1 cellular context compared by ENCODE assay signal in the genomic region with DNA sequence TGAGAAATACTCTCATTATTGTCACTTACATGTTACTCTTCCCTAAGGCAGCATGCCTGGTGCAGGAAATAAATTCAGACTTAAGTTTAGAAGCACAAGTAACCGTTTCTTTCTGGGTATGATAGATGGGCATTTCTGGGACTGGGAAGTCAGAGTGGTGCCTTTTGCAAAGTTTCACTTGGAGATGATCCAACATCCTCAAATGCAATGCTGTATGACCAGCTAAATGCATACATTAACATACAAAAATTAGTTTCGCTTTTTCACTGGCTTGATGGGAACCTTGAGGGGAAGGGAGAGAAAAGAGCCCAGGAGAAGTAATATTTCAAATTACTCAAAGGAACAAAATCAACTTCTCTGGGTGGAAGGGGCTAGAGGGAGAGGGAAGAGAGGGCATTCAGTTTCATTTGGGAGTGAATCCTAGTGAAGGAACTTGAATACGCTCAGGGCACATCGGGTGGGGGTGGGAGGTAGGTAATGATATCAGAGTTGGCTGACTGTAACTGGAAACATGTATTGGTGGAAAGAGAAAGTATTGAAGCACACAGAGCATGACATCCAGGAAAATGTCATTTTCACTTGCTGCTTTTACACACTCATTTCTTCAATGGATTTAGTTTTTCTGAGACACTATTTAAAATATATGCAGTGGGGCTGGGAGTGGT.
TF ChIP-seq lines count a peak whose summit lies in the region.

No MANE protein-coding gene starts in this region.

TF ChIP-seq in GM23338, 12 proteins besides CTCF, POLR2A, EP300 and RAD21 (continued from another document):
- TF ChIP-seq, protein P1, sequence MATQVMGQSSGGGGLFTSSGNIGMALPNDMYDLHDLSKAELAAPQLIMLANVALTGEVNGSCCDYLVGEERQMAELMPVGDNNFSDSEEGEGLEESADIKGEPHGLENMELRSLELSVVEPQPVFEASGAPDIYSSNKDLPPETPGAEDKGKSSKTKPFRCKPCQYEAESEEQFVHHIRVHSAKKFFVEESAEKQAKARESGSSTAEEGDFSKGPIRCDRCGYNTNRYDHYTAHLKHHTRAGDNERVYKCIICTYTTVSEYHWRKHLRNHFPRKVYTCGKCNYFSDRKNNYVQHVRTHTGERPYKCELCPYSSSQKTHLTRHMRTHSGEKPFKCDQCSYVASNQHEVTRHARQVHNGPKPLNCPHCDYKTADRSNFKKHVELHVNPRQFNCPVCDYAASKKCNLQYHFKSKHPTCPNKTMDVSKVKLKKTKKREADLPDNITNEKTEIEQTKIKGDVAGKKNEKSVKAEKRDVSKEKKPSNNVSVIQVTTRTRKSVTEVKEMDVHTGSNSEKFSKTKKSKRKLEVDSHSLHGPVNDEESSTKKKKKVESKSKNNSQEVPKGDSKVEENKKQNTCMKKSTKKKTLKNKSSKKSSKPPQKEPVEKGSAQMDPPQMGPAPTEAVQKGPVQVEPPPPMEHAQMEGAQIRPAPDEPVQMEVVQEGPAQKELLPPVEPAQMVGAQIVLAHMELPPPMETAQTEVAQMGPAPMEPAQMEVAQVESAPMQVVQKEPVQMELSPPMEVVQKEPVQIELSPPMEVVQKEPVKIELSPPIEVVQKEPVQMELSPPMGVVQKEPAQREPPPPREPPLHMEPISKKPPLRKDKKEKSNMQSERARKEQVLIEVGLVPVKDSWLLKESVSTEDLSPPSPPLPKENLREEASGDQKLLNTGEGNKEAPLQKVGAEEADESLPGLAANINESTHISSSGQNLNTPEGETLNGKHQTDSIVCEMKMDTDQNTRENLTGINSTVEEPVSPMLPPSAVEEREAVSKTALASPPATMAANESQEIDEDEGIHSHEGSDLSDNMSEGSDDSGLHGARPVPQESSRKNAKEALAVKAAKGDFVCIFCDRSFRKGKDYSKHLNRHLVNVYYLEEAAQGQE (IDR thresholded peaks at IDR 0.05; ENCODE audit: unreplicated experiment), result no peak
- TF ChIP-seq EZH2 (IDR thresholded peaks at IDR 0.05; ENCODE audit: low read depth, unreplicated experiment) (no peak), JUNB (IDR thresholded peaks at IDR 0.05; ENCODE audit: unreplicated experiment) (no peak), CREB1 (CRISPR knock-in tag; IDR thresholded peaks at IDR 0.05; ENCODE audit: low read depth) (no peak), ZNF114 (CRISPR knock-in tag; IDR thresholded peaks at IDR 0.05) (no peak), STAT1 (IDR thresholded peaks at IDR 0.05; ENCODE audit: unreplicated experiment) (no peak)
- TF ChIP-seq, protein P2, sequence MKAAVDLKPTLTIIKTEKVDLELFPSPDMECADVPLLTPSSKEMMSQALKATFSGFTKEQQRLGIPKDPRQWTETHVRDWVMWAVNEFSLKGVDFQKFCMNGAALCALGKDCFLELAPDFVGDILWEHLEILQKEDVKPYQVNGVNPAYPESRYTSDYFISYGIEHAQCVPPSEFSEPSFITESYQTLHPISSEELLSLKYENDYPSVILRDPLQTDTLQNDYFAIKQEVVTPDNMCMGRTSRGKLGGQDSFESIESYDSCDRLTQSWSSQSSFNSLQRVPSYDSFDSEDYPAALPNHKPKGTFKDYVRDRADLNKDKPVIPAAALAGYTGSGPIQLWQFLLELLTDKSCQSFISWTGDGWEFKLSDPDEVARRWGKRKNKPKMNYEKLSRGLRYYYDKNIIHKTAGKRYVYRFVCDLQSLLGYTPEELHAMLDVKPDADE (IDR thresholded peaks at IDR 0.05), result no peak
- TF ChIP-seq, protein P3, sequence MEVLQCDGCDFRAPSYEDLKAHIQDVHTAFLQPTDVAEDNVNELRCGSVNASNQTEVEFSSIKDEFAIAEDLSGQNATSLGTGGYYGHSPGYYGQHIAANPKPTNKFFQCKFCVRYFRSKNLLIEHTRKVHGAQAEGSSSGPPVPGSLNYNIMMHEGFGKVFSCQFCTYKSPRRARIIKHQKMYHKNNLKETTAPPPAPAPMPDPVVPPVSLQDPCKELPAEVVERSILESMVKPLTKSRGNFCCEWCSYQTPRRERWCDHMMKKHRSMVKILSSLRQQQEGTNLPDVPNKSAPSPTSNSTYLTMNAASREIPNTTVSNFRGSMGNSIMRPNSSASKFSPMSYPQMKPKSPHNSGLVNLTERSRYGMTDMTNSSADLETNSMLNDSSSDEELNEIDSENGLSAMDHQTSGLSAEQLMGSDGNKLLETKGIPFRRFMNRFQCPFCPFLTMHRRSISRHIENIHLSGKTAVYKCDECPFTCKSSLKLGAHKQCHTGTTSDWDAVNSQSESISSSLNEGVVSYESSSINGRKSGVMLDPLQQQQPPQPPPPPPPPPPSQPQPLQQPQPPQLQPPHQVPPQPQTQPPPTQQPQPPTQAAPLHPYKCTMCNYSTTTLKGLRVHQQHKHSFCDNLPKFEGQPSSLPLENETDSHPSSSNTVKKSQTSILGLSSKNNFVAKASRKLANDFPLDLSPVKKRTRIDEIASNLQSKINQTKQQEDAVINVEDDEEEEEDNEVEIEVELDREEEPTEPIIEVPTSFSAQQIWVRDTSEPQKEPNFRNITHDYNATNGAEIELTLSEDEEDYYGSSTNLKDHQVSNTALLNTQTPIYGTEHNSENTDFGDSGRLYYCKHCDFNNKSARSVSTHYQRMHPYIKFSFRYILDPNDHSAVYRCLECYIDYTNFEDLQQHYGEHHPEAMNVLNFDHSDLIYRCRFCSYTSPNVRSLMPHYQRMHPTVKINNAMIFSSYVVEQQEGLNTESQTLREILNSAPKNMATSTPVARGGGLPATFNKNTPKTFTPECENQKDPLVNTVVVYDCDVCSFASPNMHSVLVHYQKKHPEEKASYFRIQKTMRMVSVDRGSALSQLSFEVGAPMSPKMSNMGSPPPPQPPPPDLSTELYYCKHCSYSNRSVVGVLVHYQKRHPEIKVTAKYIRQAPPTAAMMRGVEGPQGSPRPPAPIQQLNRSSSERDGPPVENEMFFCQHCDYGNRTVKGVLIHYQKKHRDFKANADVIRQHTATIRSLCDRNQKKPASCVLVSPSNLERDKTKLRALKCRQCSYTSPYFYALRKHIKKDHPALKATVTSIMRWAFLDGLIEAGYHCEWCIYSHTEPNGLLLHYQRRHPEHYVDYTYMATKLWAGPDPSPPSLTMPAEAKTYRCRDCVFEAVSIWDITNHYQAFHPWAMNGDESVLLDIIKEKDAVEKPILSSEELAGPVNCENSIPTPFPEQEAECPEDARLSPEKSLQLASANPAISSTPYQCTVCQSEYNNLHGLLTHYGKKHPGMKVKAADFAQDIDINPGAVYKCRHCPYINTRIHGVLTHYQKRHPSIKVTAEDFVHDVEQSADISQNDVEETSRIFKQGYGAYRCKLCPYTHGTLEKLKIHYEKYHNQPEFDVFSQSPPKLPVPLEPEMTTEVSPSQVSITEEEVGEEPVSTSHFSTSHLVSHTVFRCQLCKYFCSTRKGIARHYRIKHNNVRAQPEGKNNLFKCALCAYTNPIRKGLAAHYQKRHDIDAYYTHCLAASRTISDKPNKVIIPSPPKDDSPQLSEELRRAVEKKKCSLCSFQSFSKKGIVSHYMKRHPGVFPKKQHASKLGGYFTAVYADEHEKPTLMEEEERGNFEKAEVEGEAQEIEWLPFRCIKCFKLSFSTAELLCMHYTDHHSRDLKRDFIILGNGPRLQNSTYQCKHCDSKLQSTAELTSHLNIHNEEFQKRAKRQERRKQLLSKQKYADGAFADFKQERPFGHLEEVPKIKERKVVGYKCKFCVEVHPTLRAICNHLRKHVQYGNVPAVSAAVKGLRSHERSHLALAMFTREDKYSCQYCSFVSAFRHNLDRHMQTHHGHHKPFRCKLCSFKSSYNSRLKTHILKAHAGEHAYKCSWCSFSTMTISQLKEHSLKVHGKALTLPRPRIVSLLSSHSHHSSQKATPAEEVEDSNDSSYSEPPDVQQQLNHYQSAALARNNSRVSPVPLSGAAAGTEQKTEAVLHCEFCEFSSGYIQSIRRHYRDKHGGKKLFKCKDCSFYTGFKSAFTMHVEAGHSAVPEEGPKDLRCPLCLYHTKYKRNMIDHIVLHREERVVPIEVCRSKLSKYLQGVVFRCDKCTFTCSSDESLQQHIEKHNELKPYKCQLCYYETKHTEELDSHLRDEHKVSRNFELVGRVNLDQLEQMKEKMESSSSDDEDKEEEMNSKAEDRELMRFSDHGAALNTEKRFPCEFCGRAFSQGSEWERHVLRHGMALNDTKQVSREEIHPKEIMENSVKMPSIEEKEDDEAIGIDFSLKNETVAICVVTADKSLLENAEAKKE (CRISPR knock-in tag; IDR thresholded peaks at IDR 0.05), result no peak
TF ChIP-seq in GM23338: peak in this region for 0.
